Comparison of ENCODE assay signal across 8 cellular contexts in the genomic region with DNA sequence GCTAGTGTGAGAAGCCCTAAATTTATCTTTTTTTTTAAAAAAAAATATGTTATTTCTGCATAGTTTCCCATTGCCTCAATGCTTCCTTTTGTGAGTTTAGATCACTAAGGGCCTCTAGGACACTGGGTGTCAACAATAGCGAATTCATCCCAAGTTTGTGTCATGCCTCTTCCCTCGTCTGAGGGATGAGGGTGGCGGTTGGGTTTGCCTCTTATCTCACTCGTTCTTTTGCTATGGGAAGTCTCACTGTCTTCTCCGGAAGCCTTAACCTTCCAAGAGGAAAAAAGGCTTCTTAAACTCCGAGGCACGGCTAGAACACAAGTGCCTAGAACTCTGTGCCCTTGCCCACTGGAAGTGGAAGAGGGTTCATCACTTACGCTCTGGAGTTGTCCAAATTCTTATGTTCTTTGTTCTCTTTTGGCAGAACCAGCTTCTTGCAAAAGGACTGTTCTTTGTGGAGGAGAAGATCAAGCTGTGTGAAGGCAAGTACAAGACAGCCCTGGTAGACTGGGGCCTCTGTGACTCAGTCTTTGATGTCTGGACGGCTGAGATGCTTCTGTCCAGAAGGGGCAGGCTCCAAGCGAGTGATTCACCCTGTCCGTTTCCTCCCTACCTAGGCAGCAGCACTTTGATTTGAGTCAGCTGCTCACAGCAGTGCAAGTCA.
A peak's percentile ranks its signal among the peaks of the same experiment; 100 is the strongest.
DNase-seq lines count a peak whose midpoint lies in the region; ATAC-seq, FAIRE-seq and TF ChIP-seq lines count a peak whose summit lies in the region.

No MANE protein-coding gene starts in this region.

- H3K36me3 ChIP-seq in GM23248 (ENCODE audit: low read depth) (no peaks in the 10 kb centered on the region; the same call in 1 of the 2 replicates), Panc1 (ENCODE audit: control insufficient read depth, insufficient read depth, low read length) (no peaks in the 10 kb centered on the region), endothelial cell of umbilical vein (ENCODE audit: control insufficient read depth in 2 of 2, extremely low read depth in 1 of 2, insufficient read depth in 2 of 2, low read length in 2 of 2) (no peaks in the 10 kb centered on the region), gastrocnemius medialis (no peaks in the 10 kb centered on the region), suprapubic skin (no peaks in the 10 kb centered on the region)

- no peaks in the 10 kb centered on the region for H4K20me1 ChIP-seq in GM23248 (ENCODE audit: insufficient read depth)
- no peaks in the 10 kb centered on the region for H4K20me1 ChIP-seq in endothelial cell of umbilical vein (replicated peaks; ENCODE audit: control insufficient read depth, extremely low read depth, insufficient read depth, low read length)

- intact Hi-C loops in Panc1 (cut with micrococcal nuclease; ENCODE audit: unreplicated experiment): no loop called here
- intact Hi-C loops in endothelial cell of umbilical vein (cut with micrococcal nuclease): loop anchor here (2.0 kb wide), 2 partner anchors 21 to 55 kb away; no protein-coding TSS in a partner anchor
- intact Hi-C loops in gastrocnemius medialis (cut with DNase I; ENCODE audit: low total_unique reads): no loop called here

- peak overlapping the region; percentile 53; the same call in 1 of the 2 replicates for H3K9ac ChIP-seq in GM23248
- no peak overlapping the region for H3K9ac ChIP-seq in endothelial cell of umbilical vein (replicated peaks; ENCODE audit: extremely low read depth, insufficient read depth, low read length)

- peak; percentile 98 for DNase-seq in GM23248
- peak; percentile 64 for DNase-seq in Panc1 (ENCODE audit: low read depth, low spot score)
- peak; percentile 78 for DNase-seq in endothelial cell of umbilical vein (ENCODE audit: low read depth, low spot score)
- DNase-seq in non-pigmented ciliary epithelial cell (ENCODE audit: low read depth): peak; percentile 98
- DNase-seq in superior temporal gyrus (ENCODE audit: extremely low spot score): no peak
- no peak for DNase-seq in gastrocnemius medialis
- DNase-seq in suprapubic skin (ENCODE audit: low spot score in 2 of 2): no peak

- no peaks in the 10 kb centered on the region for H3K9me3 ChIP-seq in GM23248 (ENCODE audit: low read depth)
- H3K9me3 ChIP-seq in Panc1 (ENCODE audit: control insufficient read depth, insufficient read depth, low read depth, low read length): no peaks in the 10 kb centered on the region
- no peaks in the 10 kb centered on the region for H3K9me3 ChIP-seq in endothelial cell of umbilical vein (replicated peaks; ENCODE audit: control insufficient read depth, insufficient read depth, low read length)
- H3K9me3 ChIP-seq in gastrocnemius medialis: no peaks in the 10 kb centered on the region
- no peaks in the 10 kb centered on the region for H3K9me3 ChIP-seq in suprapubic skin

- no peaks in the 10 kb centered on the region for H3K79me2 ChIP-seq in GM23248 (ENCODE audit: insufficient read depth)
- no peaks in the 10 kb centered on the region for H3K79me2 ChIP-seq in endothelial cell of umbilical vein (ENCODE audit: control insufficient read depth, insufficient read depth, low read length)

- peak overlapping the region; percentile 79 for H3K4me2 ChIP-seq in GM23248 (ENCODE audit: unreplicated experiment)
- H3K4me2 ChIP-seq in endothelial cell of umbilical vein (ENCODE audit: insufficient read depth, low read length): peak overlapping the region; percentile 38

- TF ChIP-seq EP300 in suprapubic skin (IDR thresholded peaks at IDR 0.05): no peak

- H3K27me3 ChIP-seq in GM23248 (replicated peaks; ENCODE audit: insufficient read depth): no peaks in the 10 kb centered on the region
- no peaks in the 10 kb centered on the region for H3K27me3 ChIP-seq in Panc1 (ENCODE audit: control insufficient read depth, insufficient read depth, low read length)
- H3K27me3 ChIP-seq in endothelial cell of umbilical vein (ENCODE audit: control insufficient read depth in 2 of 2, insufficient read depth in 2 of 2, low read length in 2 of 2): no peaks in the 10 kb centered on the region
- no peaks in the 10 kb centered on the region for H3K27me3 ChIP-seq in gastrocnemius medialis
- H3K27me3 ChIP-seq in suprapubic skin: no peaks in the 10 kb centered on the region

- H3K9me2 ChIP-seq in GM23248 (ENCODE audit: insufficient read depth): no peaks in the 10 kb centered on the region

- TF ChIP-seq CTCF in Panc1 (IDR thresholded peaks at IDR 0.05): no peak
- peak in 1 of 2 donors; percentile 8 for TF ChIP-seq CTCF in endothelial cell of umbilical vein (IDR thresholded peaks at IDR 0.05; ENCODE audit: extremely low read depth in 1 of 2, insufficient read depth in 1 of 2, low read depth in 1 of 2, low read length in 2 of 2)
- TF ChIP-seq CTCF in gastrocnemius medialis (IDR thresholded peaks at IDR 0.05 in 4 of 5, conservative IDR thresholded peaks at IDR 0.05 in 1 of 5): no peak
- TF ChIP-seq CTCF in suprapubic skin (IDR thresholded peaks at IDR 0.05): no peak

- no peaks in the 10 kb centered on the region for H3K9me1 ChIP-seq in endothelial cell of umbilical vein (replicated peaks; ENCODE audit: control insufficient read depth, extremely low read depth, insufficient read depth, low read length)

- peak; percentile 99 for FAIRE-seq in endothelial cell of umbilical vein (lab: Jason Lieb, UNC)

- 12 to 13% methylated on average over 11 of the region's 11 CpGs for WGBS in GM23248 (ENCODE audit: low coverage in 1 of 2, low lambda C conversion rate in 2 of 2, missing lambda C conversion rate in 2 of 2), 2 experiments
- 64% methylated on average over 11 of the region's 11 CpGs for WGBS in suprapubic skin

- H3K4me1 ChIP-seq in GM23248 (ENCODE audit: insufficient read depth) (peaks cover 36% of the 10 kb centered on the region), Panc1 (ENCODE audit: control insufficient read depth, insufficient read depth, low read length) (no peaks in the 10 kb centered on the region; the same call in 1 of the 2 replicates), endothelial cell of umbilical vein (ENCODE audit: control insufficient read depth, extremely low read depth, insufficient read depth, low read length) (peaks cover 11% of the 10 kb centered on the region), gastrocnemius medialis (peaks cover 9 to 10% of the 10 kb centered on the region in 2 donors), suprapubic skin (peaks cover 30% of the 10 kb centered on the region)

- in situ Hi-C loops in GM23248 (cut with MboI): no loop called here
- in situ Hi-C loops in Panc1 (cut with HindIII; ENCODE audit: low pct_unique_long_range_greater_than_20kb, low sequenced_read_pairs): no loop called here
- in situ Hi-C loops in gastrocnemius medialis (cut with MboI; ENCODE audit: low sequenced_read_pairs in 4 of 4): no loop called here

- peak overlapping the region; percentile 50 for H3K4me3 ChIP-seq in GM23248
- H3K4me3 ChIP-seq in Panc1 (ENCODE audit: low read depth in 2 of 2, low read length in 2 of 2): no peak overlapping the region
- H3K4me3 ChIP-seq in endothelial cell of umbilical vein (replicated peaks in 1 of 3; ENCODE audit: insufficient read depth in 1 of 3, low read depth in 1 of 3, low read length in 3 of 3): no peak overlapping the region
- no peak overlapping the region for H3K4me3 ChIP-seq in gastrocnemius medialis
- H3K4me3 ChIP-seq in suprapubic skin: no peak overlapping the region

- POLR2A ChIA-PET in Panc1 (lab: Charles Lee) (no interaction called here), endothelial cell of umbilical vein (lab: Charles Lee) (interaction anchor here (0.7 kb wide), 1 partner anchor 22 kb away, joined by 3 read pairs; no protein-coding TSS in a partner anchor)

- CTCF ChIA-PET in Panc1 (lab: Charles Lee) (no interaction called here), endothelial cell of umbilical vein (lab: Charles Lee) (interaction anchor here (0.7 to 1.6 kb wide), 8 partner anchors 9 to 61 kb away, joined by 3 to 9 read pairs (median 4); no protein-coding TSS in a partner anchor)

- ATAC-seq in Panc1 (peak; percentile 98), gastrocnemius medialis (no peak), GM21390 (IDR thresholded peaks at IDR 0.05; ENCODE audit: unreplicated experiment) (no peak)

- H3K27ac ChIP-seq in GM23248 (peak overlapping the region; percentile 83), Panc1 (ENCODE audit: low read length) (no peak overlapping the region), endothelial cell of umbilical vein (ENCODE audit: insufficient read depth, low read depth, low read length) (peak overlapping the region; percentile 43), gastrocnemius medialis (no peak overlapping the region), suprapubic skin (no peak overlapping the region)

- peak overlapping the region; percentile 65 for H2AFZ ChIP-seq in GM23248
- peak overlapping the region; percentile 34 for H2AFZ ChIP-seq in endothelial cell of umbilical vein (ENCODE audit: low read depth, low read length)

- TF ChIP-seq POLR2A in endothelial cell of umbilical vein (IDR thresholded peaks at IDR 0.05; ENCODE audit: low read depth, low read length): no peak
- TF ChIP-seq POLR2A in gastrocnemius medialis (IDR thresholded peaks at IDR 0.05): no peak
- no peak for TF ChIP-seq POLR2A in suprapubic skin (IDR thresholded peaks at IDR 0.05)

- dilution Hi-C loops in endothelial cell of umbilical vein (cut with MboI; ENCODE audit: extremely low pct_ligation_motif_present, low sequenced_read_pairs): no loop called here

- BruUV-seq in Panc1 (replicated peaks; lab: Mats Ljungman, UMichigan): no TSS peak
- BruUV-seq in endothelial cell of umbilical vein (replicated peaks; lab: Mats Ljungman, UMichigan): no TSS peak

- H3F3A ChIP-seq in GM23248 (ENCODE audit: insufficient read depth): peaks cover 32% of the 10 kb centered on the region

TF ChIP-seq in endothelial cell of umbilical vein, 7 proteins besides CTCF, POLR2A, EP300 and RAD21:
- TF ChIP-seq GATA2 (IDR thresholded peaks at IDR 0.05; ENCODE audit: insufficient read depth, insufficient read length, low read depth, low read length) (no peak), EZH2 (IDR thresholded peaks at IDR 0.05; ENCODE audit: borderline replicate concordance, low read depth, low read length, severe bottlenecking) (no peak), JUN (IDR thresholded peaks at IDR 0.05; ENCODE audit: borderline replicate concordance, insufficient read depth, insufficient read length, low read depth) (peak; percentile 74), MYC (IDR thresholded peaks at IDR 0.05; ENCODE audit: low read depth, low read length) (no peak), POLR2AphosphoS5 (IDR thresholded peaks at IDR 0.05; ENCODE audit: insufficient read depth, low read depth, low read length) (peak; percentile 53), FOS (IDR thresholded peaks at IDR 0.05; ENCODE audit: borderline replicate concordance, insufficient read depth, low read length) (peak; percentile 98)
- TF ChIP-seq, protein P1, sequence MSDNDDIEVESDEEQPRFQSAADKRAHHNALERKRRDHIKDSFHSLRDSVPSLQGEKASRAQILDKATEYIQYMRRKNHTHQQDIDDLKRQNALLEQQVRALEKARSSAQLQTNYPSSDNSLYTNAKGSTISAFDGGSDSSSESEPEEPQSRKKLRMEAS (IDR thresholded peaks at IDR 0.05; ENCODE audit: insufficient read depth, insufficient read length): no peak
TF ChIP-seq in endothelial cell of umbilical vein: peak in this region for 3.

Comparison
In these comparisons a context has a peak if more than half of its experiments do, and no peak if none do; other contexts are left out.
1. DNase-seq: peak in GM23248 (single experiment), Panc1 (single experiment), endothelial cell of umbilical vein (single experiment) and non-pigmented ciliary epithelial cell (single experiment); none in superior temporal gyrus (single experiment), gastrocnemius medialis (0 of 2) and suprapubic skin (0 of 2).
2. H3K27ac ChIP-seq: peak in GM23248 (single experiment) and endothelial cell of umbilical vein (single experiment); none in Panc1 (single experiment), gastrocnemius medialis (0 of 4) and suprapubic skin (single experiment).